ENCODE assay signal across 1 cellular context in the genomic region with DNA sequence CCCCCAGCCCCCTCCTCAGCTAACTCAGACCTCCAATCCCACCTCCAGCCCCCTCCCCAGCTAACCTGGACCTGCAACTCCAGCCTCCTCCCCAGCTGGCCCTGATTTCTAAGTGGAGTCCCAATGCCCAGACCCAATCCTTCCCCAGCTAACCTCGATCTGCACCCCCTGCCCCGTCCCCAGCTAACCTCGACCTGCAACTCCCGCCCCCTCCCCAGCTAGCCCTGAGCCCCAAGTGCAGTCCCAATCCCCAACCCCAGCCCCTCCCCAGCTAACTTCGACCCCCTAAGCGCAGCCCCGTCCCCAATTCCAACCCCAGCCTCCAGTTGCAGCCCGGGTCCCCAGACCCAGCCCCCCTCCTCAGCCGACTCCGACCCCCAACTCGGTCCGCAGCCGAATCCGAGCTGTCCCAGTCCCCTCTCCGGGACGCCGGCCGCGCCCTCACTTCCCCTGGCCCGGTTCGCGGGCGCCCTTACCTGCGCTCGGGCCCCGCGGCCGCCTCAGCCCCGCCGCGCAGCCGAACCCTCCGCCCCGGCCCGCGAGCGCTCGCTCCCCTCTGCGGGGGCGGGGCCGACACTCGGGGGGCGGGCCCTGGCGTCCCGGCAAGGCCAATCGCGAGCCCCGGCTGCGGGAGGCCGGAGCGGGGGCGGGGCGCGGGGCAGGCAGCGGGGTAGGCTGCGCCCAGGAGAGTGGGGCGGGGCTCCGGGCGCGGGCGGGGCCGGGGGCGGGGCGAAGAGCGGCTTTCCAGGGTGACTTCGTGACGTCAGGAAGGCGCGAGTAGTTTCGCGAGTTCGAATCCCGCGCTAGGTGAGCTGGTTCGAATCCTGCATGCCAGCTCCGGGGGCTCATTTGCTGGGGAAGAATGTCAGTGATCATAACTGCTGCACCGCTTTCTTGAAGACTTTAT.
A peak's percentile ranks its signal among the peaks of the same experiment; 100 is the strongest.
TF ChIP-seq lines count a peak whose summit lies in the region.

A gene (minus strand): TSS at position 525 of the 907 bp plus-strand sequence. CDS start 182,006 bp downstream, outside the sequence.

TF ChIP-seq in K562, 482 proteins besides CTCF, POLR2A, EP300 and RAD21 (continued from another document and continues in another):
- TF ChIP-seq, protein P1, sequence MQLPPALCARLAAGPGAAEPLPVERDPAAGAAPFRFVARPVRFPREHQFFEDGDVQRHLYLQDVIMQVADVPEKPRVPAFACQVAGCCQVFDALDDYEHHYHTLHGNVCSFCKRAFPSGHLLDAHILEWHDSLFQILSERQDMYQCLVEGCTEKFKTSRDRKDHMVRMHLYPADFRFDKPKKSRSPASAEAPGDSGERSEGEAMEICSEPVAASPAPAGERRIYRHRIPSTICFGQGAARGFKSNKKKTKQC (CRISPR knock-in tag; IDR thresholded peaks at IDR 0.05) = no peak
- TF ChIP-seq MAFF (IDR thresholded peaks at IDR 0.05; ENCODE audit: low read length) (no peak), ZBTB7A (IDR thresholded peaks at IDR 0.05; ENCODE audit: borderline replicate concordance, control insufficient read depth, low read depth, low read length) (peak; percentile 65; the same call in 1 of the 2 replicates), KLF1 (tag; IDR thresholded peaks at IDR 0.05) (no peak), ZNF239 (CRISPR knock-in tag; IDR thresholded peaks at IDR 0.05) (no peak), HMG20A (CRISPR knock-in tag; conservative IDR thresholded peaks at IDR 0.05) (no peak), CC2D1A (IDR thresholded peaks at IDR 0.05) (no peak), CBFB (CRISPR knock-in tag; IDR thresholded peaks at IDR 0.05) (no peak), CREM (IDR thresholded peaks at IDR 0.05; ENCODE audit: low read depth) (peak; percentile 91), SP2 (IDR thresholded peaks at IDR 0.05; ENCODE audit: extremely low read depth, low read depth, low read length, poor library complexity, severe bottlenecking) (peak; percentile 15), NR2C2 (CRISPR knock-in tag; IDR thresholded peaks at IDR 0.05) (no peak), NR2C2 (tag; IDR thresholded peaks at IDR 0.05) (no peak), HMGN3 (IDR thresholded peaks at IDR 0.05; ENCODE audit: borderline replicate concordance, extremely low read depth, insufficient read length, low read depth, low read length) (peak; percentile 36), DMBX1 (CRISPR knock-in tag; IDR thresholded peaks at IDR 0.05; ENCODE audit: borderline replicate concordance) (no peak), CTBP1 (IDR thresholded peaks at IDR 0.05; ENCODE audit: borderline replicate concordance) (peak; percentile 35; the same call in 1 of the 2 replicates), FOXK1 (CRISPR knock-in tag; IDR thresholded peaks at IDR 0.05; ENCODE audit: borderline replicate concordance) (no peak), ZNF143 (CRISPR knock-in tag; IDR thresholded peaks at IDR 0.05) (no peak), MAZ (CRISPR knock-in tag; conservative IDR thresholded peaks at IDR 0.05 in 1 of 2, IDR thresholded peaks at IDR 0.05 in 1 of 2) (peak in 1 of 2 experiments; percentile 53; a peak in 2 of 4 replicates), ZNF324 (CRISPR knock-in tag; IDR thresholded peaks at IDR 0.05) (no peak), ZNF3 (CRISPR knock-in tag; IDR thresholded peaks at IDR 0.05) (no peak), SIN3B (IDR thresholded peaks at IDR 0.05; ENCODE audit: low read depth) (no peak), PCBP1 (IDR thresholded peaks at IDR 0.05; ENCODE audit: low read depth, low read length, poor library complexity, severe bottlenecking) (peak; percentile 53), SRSF9 (IDR thresholded peaks at IDR 0.05; ENCODE audit: borderline replicate concordance, low read depth, low read length) (no peak), SPI1 (IDR thresholded peaks at IDR 0.05; ENCODE audit: borderline replicate concordance, low read depth, low read length) (no peak), ARID2 (IDR thresholded peaks at IDR 0.05) (no peak), ATF1 (CRISPR knock-in tag; IDR thresholded peaks at IDR 0.05) (no peak), ATF1 (tag; IDR thresholded peaks at IDR 0.05) (peak; percentile 87; the same call in 1 of the 2 replicates), WHSC1 (IDR thresholded peaks at IDR 0.05; ENCODE audit: low read length) (no peak), HLTF (IDR thresholded peaks at IDR 0.05) (no peak), RBFOX2 (IDR thresholded peaks at IDR 0.05; ENCODE audit: low read depth, low read length) (peak; percentile 51), CXXC5 (CRISPR knock-in tag; IDR thresholded peaks at IDR 0.05) (peak; percentile 48), NR4A1 (CRISPR knock-in tag; IDR thresholded peaks at IDR 0.05) (no peak), NR4A1 (tag; IDR thresholded peaks at IDR 0.05) (no peak), BMI1 (IDR thresholded peaks at IDR 0.05; ENCODE audit: low read length) (no peak), NEUROD1 (IDR thresholded peaks at IDR 0.05; ENCODE audit: borderline replicate concordance, low read depth, low read length, partially characterized antibody) (no peak), CBX2 (IDR thresholded peaks at IDR 0.05; ENCODE audit: insufficient read depth, low read length, poor library complexity, severe bottlenecking) (no peak), SAFB2 (IDR thresholded peaks at IDR 0.05; ENCODE audit: borderline replicate concordance, low read depth, low read length, severe bottlenecking) (no peak), ELF2 (CRISPR knock-in tag; IDR thresholded peaks at IDR 0.05) (no peak)
- TF ChIP-seq, protein P2, sequence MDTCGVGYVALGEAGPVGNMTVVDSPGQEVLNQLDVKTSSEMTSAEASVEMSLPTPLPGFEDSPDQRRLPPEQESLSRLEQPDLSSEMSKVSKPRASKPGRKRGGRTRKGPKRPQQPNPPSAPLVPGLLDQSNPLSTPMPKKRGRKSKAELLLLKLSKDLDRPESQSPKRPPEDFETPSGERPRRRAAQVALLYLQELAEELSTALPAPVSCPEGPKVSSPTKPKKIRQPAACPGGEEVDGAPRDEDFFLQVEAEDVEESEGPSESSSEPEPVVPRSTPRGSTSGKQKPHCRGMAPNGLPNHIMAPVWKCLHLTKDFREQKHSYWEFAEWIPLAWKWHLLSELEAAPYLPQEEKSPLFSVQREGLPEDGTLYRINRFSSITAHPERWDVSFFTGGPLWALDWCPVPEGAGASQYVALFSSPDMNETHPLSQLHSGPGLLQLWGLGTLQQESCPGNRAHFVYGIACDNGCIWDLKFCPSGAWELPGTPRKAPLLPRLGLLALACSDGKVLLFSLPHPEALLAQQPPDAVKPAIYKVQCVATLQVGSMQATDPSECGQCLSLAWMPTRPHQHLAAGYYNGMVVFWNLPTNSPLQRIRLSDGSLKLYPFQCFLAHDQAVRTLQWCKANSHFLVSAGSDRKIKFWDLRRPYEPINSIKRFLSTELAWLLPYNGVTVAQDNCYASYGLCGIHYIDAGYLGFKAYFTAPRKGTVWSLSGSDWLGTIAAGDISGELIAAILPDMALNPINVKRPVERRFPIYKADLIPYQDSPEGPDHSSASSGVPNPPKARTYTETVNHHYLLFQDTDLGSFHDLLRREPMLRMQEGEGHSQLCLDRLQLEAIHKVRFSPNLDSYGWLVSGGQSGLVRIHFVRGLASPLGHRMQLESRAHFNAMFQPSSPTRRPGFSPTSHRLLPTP (IDR thresholded peaks at IDR 0.05; ENCODE audit: borderline replicate concordance, extremely low read depth, insufficient read length) = peak; percentile 99
- TF ChIP-seq, protein P3, sequence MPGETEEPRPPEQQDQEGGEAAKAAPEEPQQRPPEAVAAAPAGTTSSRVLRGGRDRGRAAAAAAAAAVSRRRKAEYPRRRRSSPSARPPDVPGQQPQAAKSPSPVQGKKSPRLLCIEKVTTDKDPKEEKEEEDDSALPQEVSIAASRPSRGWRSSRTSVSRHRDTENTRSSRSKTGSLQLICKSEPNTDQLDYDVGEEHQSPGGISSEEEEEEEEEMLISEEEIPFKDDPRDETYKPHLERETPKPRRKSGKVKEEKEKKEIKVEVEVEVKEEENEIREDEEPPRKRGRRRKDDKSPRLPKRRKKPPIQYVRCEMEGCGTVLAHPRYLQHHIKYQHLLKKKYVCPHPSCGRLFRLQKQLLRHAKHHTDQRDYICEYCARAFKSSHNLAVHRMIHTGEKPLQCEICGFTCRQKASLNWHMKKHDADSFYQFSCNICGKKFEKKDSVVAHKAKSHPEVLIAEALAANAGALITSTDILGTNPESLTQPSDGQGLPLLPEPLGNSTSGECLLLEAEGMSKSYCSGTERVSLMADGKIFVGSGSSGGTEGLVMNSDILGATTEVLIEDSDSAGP (CRISPR knock-in tag; IDR thresholded peaks at IDR 0.05) = no peak
- TF ChIP-seq, protein P4, sequence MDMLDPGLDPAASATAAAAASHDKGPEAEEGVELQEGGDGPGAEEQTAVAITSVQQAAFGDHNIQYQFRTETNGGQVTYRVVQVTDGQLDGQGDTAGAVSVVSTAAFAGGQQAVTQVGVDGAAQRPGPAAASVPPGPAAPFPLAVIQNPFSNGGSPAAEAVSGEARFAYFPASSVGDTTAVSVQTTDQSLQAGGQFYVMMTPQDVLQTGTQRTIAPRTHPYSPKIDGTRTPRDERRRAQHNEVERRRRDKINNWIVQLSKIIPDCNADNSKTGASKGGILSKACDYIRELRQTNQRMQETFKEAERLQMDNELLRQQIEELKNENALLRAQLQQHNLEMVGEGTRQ (CRISPR knock-in tag; IDR thresholded peaks at IDR 0.05) = no peak
- TF ChIP-seq, protein P5, sequence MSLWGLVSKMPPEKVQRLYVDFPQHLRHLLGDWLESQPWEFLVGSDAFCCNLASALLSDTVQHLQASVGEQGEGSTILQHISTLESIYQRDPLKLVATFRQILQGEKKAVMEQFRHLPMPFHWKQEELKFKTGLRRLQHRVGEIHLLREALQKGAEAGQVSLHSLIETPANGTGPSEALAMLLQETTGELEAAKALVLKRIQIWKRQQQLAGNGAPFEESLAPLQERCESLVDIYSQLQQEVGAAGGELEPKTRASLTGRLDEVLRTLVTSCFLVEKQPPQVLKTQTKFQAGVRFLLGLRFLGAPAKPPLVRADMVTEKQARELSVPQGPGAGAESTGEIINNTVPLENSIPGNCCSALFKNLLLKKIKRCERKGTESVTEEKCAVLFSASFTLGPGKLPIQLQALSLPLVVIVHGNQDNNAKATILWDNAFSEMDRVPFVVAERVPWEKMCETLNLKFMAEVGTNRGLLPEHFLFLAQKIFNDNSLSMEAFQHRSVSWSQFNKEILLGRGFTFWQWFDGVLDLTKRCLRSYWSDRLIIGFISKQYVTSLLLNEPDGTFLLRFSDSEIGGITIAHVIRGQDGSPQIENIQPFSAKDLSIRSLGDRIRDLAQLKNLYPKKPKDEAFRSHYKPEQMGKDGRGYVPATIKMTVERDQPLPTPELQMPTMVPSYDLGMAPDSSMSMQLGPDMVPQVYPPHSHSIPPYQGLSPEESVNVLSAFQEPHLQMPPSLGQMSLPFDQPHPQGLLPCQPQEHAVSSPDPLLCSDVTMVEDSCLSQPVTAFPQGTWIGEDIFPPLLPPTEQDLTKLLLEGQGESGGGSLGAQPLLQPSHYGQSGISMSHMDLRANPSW (CRISPR knock-in tag; IDR thresholded peaks at IDR 0.05) = no peak
- TF ChIP-seq, protein P6, sequence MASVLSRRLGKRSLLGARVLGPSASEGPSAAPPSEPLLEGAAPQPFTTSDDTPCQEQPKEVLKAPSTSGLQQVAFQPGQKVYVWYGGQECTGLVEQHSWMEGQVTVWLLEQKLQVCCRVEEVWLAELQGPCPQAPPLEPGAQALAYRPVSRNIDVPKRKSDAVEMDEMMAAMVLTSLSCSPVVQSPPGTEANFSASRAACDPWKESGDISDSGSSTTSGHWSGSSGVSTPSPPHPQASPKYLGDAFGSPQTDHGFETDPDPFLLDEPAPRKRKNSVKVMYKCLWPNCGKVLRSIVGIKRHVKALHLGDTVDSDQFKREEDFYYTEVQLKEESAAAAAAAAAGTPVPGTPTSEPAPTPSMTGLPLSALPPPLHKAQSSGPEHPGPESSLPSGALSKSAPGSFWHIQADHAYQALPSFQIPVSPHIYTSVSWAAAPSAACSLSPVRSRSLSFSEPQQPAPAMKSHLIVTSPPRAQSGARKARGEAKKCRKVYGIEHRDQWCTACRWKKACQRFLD (CRISPR knock-in tag; IDR thresholded peaks at IDR 0.05) = no peak
- TF ChIP-seq, protein P7, sequence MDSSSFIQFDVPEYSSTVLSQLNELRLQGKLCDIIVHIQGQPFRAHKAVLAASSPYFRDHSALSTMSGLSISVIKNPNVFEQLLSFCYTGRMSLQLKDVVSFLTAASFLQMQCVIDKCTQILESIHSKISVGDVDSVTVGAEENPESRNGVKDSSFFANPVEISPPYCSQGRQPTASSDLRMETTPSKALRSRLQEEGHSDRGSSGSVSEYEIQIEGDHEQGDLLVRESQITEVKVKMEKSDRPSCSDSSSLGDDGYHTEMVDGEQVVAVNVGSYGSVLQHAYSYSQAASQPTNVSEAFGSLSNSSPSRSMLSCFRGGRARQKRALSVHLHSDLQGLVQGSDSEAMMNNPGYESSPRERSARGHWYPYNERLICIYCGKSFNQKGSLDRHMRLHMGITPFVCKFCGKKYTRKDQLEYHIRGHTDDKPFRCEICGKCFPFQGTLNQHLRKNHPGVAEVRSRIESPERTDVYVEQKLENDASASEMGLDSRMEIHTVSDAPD (CRISPR knock-in tag; IDR thresholded peaks at IDR 0.05) = no peak
- TF ChIP-seq, protein P8, sequence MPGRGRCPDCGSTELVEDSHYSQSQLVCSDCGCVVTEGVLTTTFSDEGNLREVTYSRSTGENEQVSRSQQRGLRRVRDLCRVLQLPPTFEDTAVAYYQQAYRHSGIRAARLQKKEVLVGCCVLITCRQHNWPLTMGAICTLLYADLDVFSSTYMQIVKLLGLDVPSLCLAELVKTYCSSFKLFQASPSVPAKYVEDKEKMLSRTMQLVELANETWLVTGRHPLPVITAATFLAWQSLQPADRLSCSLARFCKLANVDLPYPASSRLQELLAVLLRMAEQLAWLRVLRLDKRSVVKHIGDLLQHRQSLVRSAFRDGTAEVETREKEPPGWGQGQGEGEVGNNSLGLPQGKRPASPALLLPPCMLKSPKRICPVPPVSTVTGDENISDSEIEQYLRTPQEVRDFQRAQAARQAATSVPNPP (IDR thresholded peaks at IDR 0.05; ENCODE audit: borderline replicate concordance, insufficient read depth, insufficient read length) = no peak
- TF ChIP-seq, protein P9, sequence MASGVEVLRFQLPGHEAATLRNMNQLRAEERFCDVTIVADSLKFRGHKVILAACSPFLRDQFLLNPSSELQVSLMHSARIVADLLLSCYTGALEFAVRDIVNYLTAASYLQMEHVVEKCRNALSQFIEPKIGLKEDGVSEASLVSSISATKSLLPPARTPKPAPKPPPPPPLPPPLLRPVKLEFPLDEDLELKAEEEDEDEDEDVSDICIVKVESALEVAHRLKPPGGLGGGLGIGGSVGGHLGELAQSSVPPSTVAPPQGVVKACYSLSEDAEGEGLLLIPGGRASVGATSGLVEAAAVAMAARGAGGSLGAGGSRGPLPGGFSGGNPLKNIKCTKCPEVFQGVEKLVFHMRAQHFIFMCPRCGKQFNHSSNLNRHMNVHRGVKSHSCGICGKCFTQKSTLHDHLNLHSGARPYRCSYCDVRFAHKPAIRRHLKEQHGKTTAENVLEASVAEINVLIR (CRISPR knock-in tag; IDR thresholded peaks at IDR 0.05) = peak; percentile 61; the same call in 1 of the 2 replicates
- TF ChIP-seq, protein P10, sequence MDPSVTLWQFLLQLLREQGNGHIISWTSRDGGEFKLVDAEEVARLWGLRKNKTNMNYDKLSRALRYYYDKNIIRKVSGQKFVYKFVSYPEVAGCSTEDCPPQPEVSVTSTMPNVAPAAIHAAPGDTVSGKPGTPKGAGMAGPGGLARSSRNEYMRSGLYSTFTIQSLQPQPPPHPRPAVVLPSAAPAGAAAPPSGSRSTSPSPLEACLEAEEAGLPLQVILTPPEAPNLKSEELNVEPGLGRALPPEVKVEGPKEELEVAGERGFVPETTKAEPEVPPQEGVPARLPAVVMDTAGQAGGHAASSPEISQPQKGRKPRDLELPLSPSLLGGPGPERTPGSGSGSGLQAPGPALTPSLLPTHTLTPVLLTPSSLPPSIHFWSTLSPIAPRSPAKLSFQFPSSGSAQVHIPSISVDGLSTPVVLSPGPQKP (CRISPR knock-in tag; IDR thresholded peaks at IDR 0.05) = no peak
